Comparison of ENCODE assay signal across 8 cellular contexts in the genomic region with DNA sequence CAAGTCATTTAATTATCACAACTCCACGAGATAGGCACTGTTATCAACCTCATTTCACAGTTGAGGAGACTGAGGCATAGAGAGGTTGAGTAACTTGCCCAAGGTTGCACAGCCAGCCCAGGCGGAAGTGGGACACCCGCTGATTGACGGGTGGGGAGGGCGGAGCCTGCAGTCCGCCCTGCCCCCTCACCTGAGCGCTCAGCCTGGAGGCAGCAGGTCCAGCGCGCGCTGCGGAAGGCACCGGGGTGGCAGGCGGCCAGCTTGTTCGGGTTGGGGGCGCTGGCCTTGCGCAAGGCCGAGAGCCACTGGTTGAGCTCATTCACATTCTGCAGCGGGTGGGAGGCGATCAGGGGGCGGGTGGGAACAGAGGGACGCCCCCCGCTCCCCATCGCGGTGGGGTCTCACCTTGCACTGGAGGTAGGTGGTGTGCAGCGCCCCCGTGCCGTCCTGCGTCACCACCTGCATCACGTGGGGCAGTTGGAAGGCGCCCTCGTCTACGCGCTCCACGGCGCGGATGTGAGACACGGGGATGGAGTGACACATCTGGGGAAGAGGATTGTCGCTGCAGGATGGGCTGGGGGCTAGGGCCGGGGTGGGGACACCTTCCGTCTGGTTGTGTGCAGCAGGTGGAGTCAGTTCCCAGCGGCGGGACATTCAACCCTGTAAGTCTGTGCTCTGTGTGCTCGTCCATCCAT. TPM values are rescaled to one million over a fixed set of nuclear protein-coding genes. Genes with fewer than 3 reads are reported as not detected.
DNase-seq lines count a peak whose midpoint lies in the region; ATAC-seq, FAIRE-seq and TF ChIP-seq lines count a peak whose summit lies in the region.

No MANE protein-coding gene starts in this region.

- ATAC-seq in HG02938 (IDR thresholded peaks at IDR 0.05; ENCODE audit: unreplicated experiment) (no peak), left ventricle myocardium superior (no peak)

- no peak for TF ChIP-seq POLR2A in uterus (IDR thresholded peaks at IDR 0.05)

- H3K9me3 ChIP-seq in uterus, result no peaks in the 10 kb centered on the region

- intact Hi-C loops in dorsolateral prefrontal cortex (cut with DNase I), result no loop called here
- intact Hi-C loops in uterus (cut with DNase I; ENCODE audit: low total_unique reads), result no loop called here
- intact Hi-C loops in left ventricle myocardium superior (cut with micrococcal nuclease), result no loop called here

- H3K27ac ChIP-seq in dorsolateral prefrontal cortex (peak overlapping the region in 47 of 59 donors; percentile 9 to 78 (median 54)), uterus (no peak overlapping the region)

- H3K4me3 ChIP-seq in dorsolateral prefrontal cortex, result peak overlapping the region in 51 of 59 donors; percentile 12 to 56 (median 37)
- no peak overlapping the region for H3K4me3 ChIP-seq in uterus

- H3K27me3 ChIP-seq in dorsolateral prefrontal cortex (peaks cover 0 to 2% (median 0%) of the 10 kb centered on the region in 45 donors), uterus (peaks cover 0 to 7% of the 10 kb centered on the region in 2 donors)

- no peaks in the 10 kb centered on the region for H3K4me1 ChIP-seq in uterus

- no peaks in the 10 kb centered on the region for H3K36me3 ChIP-seq in uterus

- TF ChIP-seq CTCF in dorsolateral prefrontal cortex (IDR thresholded peaks at IDR 0.05 in 54 of 56, conservative IDR thresholded peaks at IDR 0.05 in 2 of 56; ENCODE audit: low read depth in 1 of 56, partially characterized antibody in 56 of 56) (no peak), uterus (IDR thresholded peaks at IDR 0.05) (no peak)

- peak; percentile 57 for FAIRE-seq in GM18507 (lab: Jason Lieb, UNC)

- no peak for DNase-seq in GM18507 (ENCODE audit: extremely low spot score, insufficient read length, low read depth)
- peak; percentile 66 for DNase-seq in activated CD4-positive, CD25-positive, alpha-beta regulatory T cell treated with anti-CD3 and anti-CD28 coated beads, Interleukin-2, amount 50 U/mL, for 72 hours
- DNase-seq in dorsolateral prefrontal cortex, result peak in 3 of 10 donors; percentile 32 to 67 (median 52)
- DNase-seq in stimulated activated CD4-positive, alpha-beta T cell treated with anti-CD3 and anti-CD28 coated beads, Interleukin-12 subunit alpha, Interleukin-12 subunit beta, amount 100 ng/mL, for 4 hours, result peak; percentile 61
- DNase-seq in uterus, result no peak
- DNase-seq in left ventricle myocardium superior, result no peak
- DNase-seq in kidney glomerular epithelial cell (lab: John Stamatoyannopoulos, UW), result no peak

RNA-seq across cellular contexts. Expression of gene RASAL1, which starts 31.7 kb away (rescaled TPM):
- 10 to 100 TPM; 17.0 to 95.6 (median 38.8) TPM for total RNA-seq in dorsolateral prefrontal cortex
- 1 to 10 TPM in 1 of 4 donors, not detected in 3; 6.8 TPM for total RNA-seq in uterus
- not detected for total RNA-seq in left ventricle myocardium superior

RNA-seq across cellular contexts. Expression of gene CFAP73, which starts 45.6 kb away (rescaled TPM):
- 1 to 10 TPM in 28 of 120 experiments, under 1 TPM in 66, not detected in 26; 0.31 to 3.5 (median 0.80) TPM for total RNA-seq in dorsolateral prefrontal cortex
- 1 to 10 TPM in 1 of 4 donors, under 1 TPM in 1, not detected in 2; 0.67 to 2.6 TPM for total RNA-seq in uterus
- not detected for total RNA-seq in left ventricle myocardium superior

RNA-seq across cellular contexts. Expression of gene DTX1, which starts 47.4 kb away (rescaled TPM):
- total RNA-seq in dorsolateral prefrontal cortex (100 to 1,000 TPM in 1 of 120 experiments, 10 to 100 TPM in 119; 24.5 to 108 (median 51.0) TPM), uterus (1 to 10 TPM; 2.4 to 8.6 (median 3.1) TPM), left ventricle myocardium superior (2.4 TPM)

Comparison
In these comparisons a context has a peak if more than half of its experiments do, and no peak if none do; other contexts are left out.
1. DNase-seq: peak in activated CD4-positive, CD25-positive, alpha-beta regulatory T cell treated with anti-CD3 and anti-CD28 coated beads, Interleukin-2, amount 50 U/mL, for 72 hours (single experiment) and stimulated activated CD4-positive, alpha-beta T cell treated with anti-CD3 and anti-CD28 coated beads, Interleukin-12 subunit alpha, Interleukin-12 subunit beta, amount 100 ng/mL, for 4 hours (single experiment); none in GM18507 (single experiment), uterus (0 of 2), left ventricle myocardium superior (single experiment) and kidney glomerular epithelial cell (single experiment).
2. H3K27ac ChIP-seq: peak in dorsolateral prefrontal cortex (47 of 59); none in uterus (0 of 2).
3. H3K4me3 ChIP-seq: peak in dorsolateral prefrontal cortex (51 of 59); none in uterus (0 of 2).